In the genomic region with DNA sequence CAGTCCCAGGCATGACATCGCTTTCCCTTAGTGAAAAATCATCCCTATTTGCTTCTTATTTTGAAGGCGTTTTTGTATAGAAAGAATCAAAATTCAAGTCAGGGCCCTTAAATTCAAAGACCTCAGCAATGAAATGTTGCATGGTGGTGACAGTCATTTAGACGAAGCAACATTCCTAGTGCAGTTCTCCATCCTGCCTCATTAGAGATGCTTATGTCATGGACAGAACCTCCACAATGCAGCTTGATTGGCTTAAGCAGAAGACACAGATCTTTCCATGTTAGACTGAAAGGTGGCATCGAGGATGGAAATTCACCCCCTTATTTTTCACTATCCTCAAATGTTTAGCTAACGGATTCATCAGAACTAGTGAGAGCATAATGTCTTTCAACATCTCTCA, we compare ENCODE assay signal across 2 cellular contexts.
TF ChIP-seq lines count a peak whose summit lies in the region.

No MANE protein-coding gene starts in this region.

TF ChIP-seq in HEK293, 187 proteins besides CTCF, POLR2A, EP300 and RAD21:
- TF ChIP-seq ZNF138 (tag by site-specific recombination; IDR thresholded peaks at IDR 0.05; ENCODE audit: borderline replicate concordance) = no peak
- no peak for TF ChIP-seq ZNF830 (tag by site-specific recombination; IDR thresholded peaks at IDR 0.05; ENCODE audit: low read depth)
- TF ChIP-seq HOXA7 (CRISPR knock-in tag; IDR thresholded peaks at IDR 0.05; ENCODE audit: borderline replicate concordance) = no peak
- TF ChIP-seq ZNF629 (tag by site-specific recombination; IDR thresholded peaks at IDR 0.05) = peak; percentile 63; the same call in 1 of the 2 replicates

TF ChIP-seq in H1, 55 proteins besides CTCF, POLR2A, EP300 and RAD21 (continued from another document):
- TF ChIP-seq USF2 (IDR thresholded peaks at IDR 0.05; ENCODE audit: low read length) (no peak), NRF1 (IDR thresholded peaks at IDR 0.05; ENCODE audit: low read depth, low read length) (no peak), TAF7 (optimal IDR thresholded peaks at IDR 0.05; ENCODE audit: borderline replicate concordance, low read depth, low read length) (no peak), CEBPB (IDR thresholded peaks at IDR 0.05; ENCODE audit: low read depth, low read length) (no peak), KDM5A (IDR thresholded peaks at IDR 0.05; ENCODE audit: low read length) (no peak)
